In the genomic region with DNA sequence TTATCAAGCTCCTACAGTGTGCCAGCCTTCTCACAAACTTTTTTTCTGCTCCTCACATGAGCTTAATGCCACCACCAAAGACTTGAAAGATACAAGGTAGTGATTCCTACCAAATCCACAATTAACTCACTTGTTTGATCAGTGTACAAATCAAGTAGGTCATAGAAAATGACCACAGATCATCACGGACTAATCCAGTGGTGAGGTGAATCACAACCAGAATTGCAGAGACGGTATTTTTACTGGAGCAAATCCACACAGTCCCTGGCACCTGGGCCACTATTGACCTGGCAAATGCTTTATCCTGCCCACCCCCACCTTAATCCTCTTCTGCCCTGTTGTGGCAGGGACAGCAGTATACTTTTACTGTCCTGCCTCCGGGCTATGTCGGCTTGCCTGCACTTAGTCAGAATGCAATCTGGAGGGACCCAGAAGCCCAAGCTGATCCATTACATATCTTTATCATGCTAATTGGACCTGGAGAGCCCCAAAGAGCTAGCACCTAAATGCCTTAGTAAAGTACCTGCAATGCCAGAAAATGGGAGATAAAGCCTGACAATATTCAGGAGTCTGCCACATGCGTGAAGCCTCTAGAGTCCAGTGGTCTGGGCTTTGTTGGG, we compare ENCODE assay signal across 13 cellular contexts.
A peak's percentile ranks its signal among the peaks of the same experiment; 100 is the strongest.
DNase-seq lines count a peak whose midpoint lies in the region; ATAC-seq, FAIRE-seq and TF ChIP-seq lines count a peak whose summit lies in the region.
"Had no signal": no experiment of that assay in that cellular context is flagged by ENCODE, and none has a peak within 500 bp of the region (broad histone marks: within the 10 kb centered on the region; RNA-seq: fewer than 3 reads in every experiment).

No MANE protein-coding gene starts in this region.

- H3K4me1 ChIP-seq in HUES64 (ENCODE audit: insufficient read depth, low read length) (peaks cover 13% of the 10 kb centered on the region; the same call in 1 of the 2 replicates), HepG2 (ENCODE audit: insufficient read depth, low read length) (peaks cover 13% of the 10 kb centered on the region)
- H3K4me1 ChIP-seq: tibial artery had no signal

- TF ChIP-seq POLR2A in HepG2 (IDR thresholded peaks at IDR 0.05; ENCODE audit: insufficient read depth in 1 of 2, low read depth in 2 of 2, low read length in 2 of 2) = no peak

- H3K4me2 ChIP-seq in HepG2 (ENCODE audit: low read depth, low read length) = no peak overlapping the region

- H3K36me3 ChIP-seq in GM06990 (ENCODE audit: control insufficient read depth, insufficient read depth, low read length) (no peaks in the 10 kb centered on the region), HUES64 (ENCODE audit: insufficient read depth, low read length) (no peaks in the 10 kb centered on the region), HepG2 (replicated peaks in 1 of 2; ENCODE audit: control insufficient read depth in 1 of 2, insufficient read depth in 2 of 2, low read length in 2 of 2) (no peaks in the 10 kb centered on the region; a peak in 1 of 5 replicates)
- H3K36me3 ChIP-seq: tibial artery had no signal

- no peak overlapping the region for H2AFZ ChIP-seq in HepG2 (ENCODE audit: low read length)

- H3K27ac ChIP-seq in HUES64 (ENCODE audit: low read depth, low read length) (peak overlapping the region; percentile 68; the same call in 1 of the 2 replicates), HepG2 (ENCODE audit: extremely low read length, insufficient read depth, low read length) (no peak overlapping the region)
- H3K27ac ChIP-seq: tibial artery had no signal

- peaks cover 36% of the 10 kb centered on the region for H3K9me3 Mint-ChIP-seq in nephron progenitor cell

- whole genome bisulfite sequencing in HUES64 = 64% methylated on average over 5 of the region's 5 CpGs
- 49% methylated on average over 5 of the region's 5 CpGs for WGBS in HepG2 (ENCODE audit: low lambda C conversion rate)

- H3K9ac ChIP-seq in HUES64 (ENCODE audit: low read depth, low read length) (no peak overlapping the region), HepG2 (ENCODE audit: insufficient read depth, low read depth, low read length) (no peak overlapping the region)

- FAIRE-seq in HepG2 (lab: Jason Lieb, UNC) = no peak
- FAIRE-seq: TTC549 had no signal

- H3K4me3 ChIP-seq in GM06990 (replicated peaks; ENCODE audit: low read depth, low read length) (peak overlapping the region; percentile 5; the same call in 1 of the 2 replicates), HUES64 (ENCODE audit: low read length) (no peak overlapping the region), HepG2 (replicated peaks in 1 of 3; ENCODE audit: insufficient read depth in 1 of 3, low read depth in 2 of 3, low read length in 3 of 3) (no peak overlapping the region)
- H3K4me3 ChIP-seq: tibial artery had no signal

- peaks cover 38% of the 10 kb centered on the region for H3K9me3 ChIP-seq in HUES64 (ENCODE audit: insufficient read depth, low read depth, low read length)
- H3K9me3 ChIP-seq in HepG2 (ENCODE audit: low read length) = no peaks in the 10 kb centered on the region; the same call in 1 of the 2 replicates
- H3K9me3 ChIP-seq: tibial artery had no signal

- H4K20me1 ChIP-seq in HepG2 (ENCODE audit: insufficient read depth, low read length) = no peaks in the 10 kb centered on the region

- no peak overlapping the region for H3K4me3 Mint-ChIP-seq in nephron progenitor cell

- BruUV-seq in HepG2 (replicated peaks; lab: Mats Ljungman, UMichigan) = no TSS peak

- H3K36me3 Mint-ChIP-seq in nephron progenitor cell (ENCODE audit: low read depth) = peaks cover 12% of the 10 kb centered on the region

- ATAC-seq in HepG2 = no peak

- no peaks in the 10 kb centered on the region for H3K79me2 ChIP-seq in HepG2 (ENCODE audit: insufficient read depth, low read length)

- in situ Hi-C loops in HepG2 (cut with HindIII; ENCODE audit: extremely low pct_ligation_motif_present, low pct_unique_long_range_greater_than_20kb) = loop anchor here (5.0 kb wide), 1 partner anchor 83 kb away; a partner anchor contains a TSS

- peak overlapping the region; percentile 52 for H3K27ac Mint-ChIP-seq in nephron progenitor cell

- no peaks in the 10 kb centered on the region for H3K27me3 Mint-ChIP-seq in nephron progenitor cell (ENCODE audit: low read depth, poor library complexity)

- TF ChIP-seq RAD21 in HepG2 (CRISPR knock-in tag; IDR thresholded peaks at IDR 0.05) = no peak

- no peaks in the 10 kb centered on the region for H3K27me3 ChIP-seq in GM06990 (replicated peaks; ENCODE audit: control insufficient read depth, insufficient read depth, low read length)
- H3K27me3 ChIP-seq in HUES64 (ENCODE audit: insufficient read depth, low read length) = no peaks in the 10 kb centered on the region
- H3K27me3 ChIP-seq in HepG2 (ENCODE audit: control insufficient read depth in 1 of 2, insufficient read depth in 2 of 2, low read length in 2 of 2) = no peaks in the 10 kb centered on the region
- H3K27me3 ChIP-seq: tibial artery had no signal

- TF ChIP-seq EP300 in HepG2 (IDR thresholded peaks at IDR 0.05; ENCODE audit: low read depth in 2 of 2, low read length in 2 of 2) = no peak
- TF ChIP-seq EP300 in HepG2 (CRISPR knock-in tag; IDR thresholded peaks at IDR 0.05; ENCODE audit: borderline replicate concordance) = no peak

- POLR2A ChIA-PET in HepG2 (lab: Yijun Ruan, JAX) = interaction anchor here (4.7 kb wide), 1 partner anchor 84 kb away, joined by 22 read pairs; a partner anchor contains a TSS

- intact Hi-C loops in HepG2 (cut with micrococcal nuclease; ENCODE audit: unreplicated experiment) = no loop called here

- TF ChIP-seq CTCF in GM06990 (IDR thresholded peaks at IDR 0.05; ENCODE audit: insufficient read depth, low read length, poor library complexity, severe bottlenecking) = no peak
- no peak for TF ChIP-seq CTCF in nephron progenitor cell (IDR thresholded peaks at IDR 0.05)
- no peak for TF ChIP-seq CTCF in HepG2 (CRISPR knock-in tag; IDR thresholded peaks at IDR 0.05)

- DNase-seq in GM06990 (ENCODE audit: extremely low read depth, insufficient read length) (no peak), amniotic epithelial cell (ENCODE audit: low read depth) (peak; percentile 61), nephron progenitor cell (no peak), NCI-H2196 (lab: John Stamatoyannopoulos, UW; ENCODE audit: unreplicated experiment) (no peak), HepG2 (ENCODE audit: low spot score) (no peak), HuH-7 (ENCODE audit: low spot score) (no peak)
- DNase-seq: activated CD8-positive, alpha-beta memory T cell treated with anti-CD3 and anti-CD28 coated beads, Interleukin-2, amount 50 U/mL, for 4 hours; anterior cingulate cortex; glutamatergic neuron; Right ventricle myocardium superior; tibial artery had no signal

- CTCF ChIA-PET in HepG2 (lab: Yijun Ruan, JAX; ENCODE audit: low intra/inter-chr PET ratio, low total read pairs) = interaction anchor here (3.1 kb wide), 1 partner anchor 89 kb away, joined by 17 read pairs; no protein-coding TSS in a partner anchor

- peaks cover 24% of the 10 kb centered on the region for H3K4me1 Mint-ChIP-seq in nephron progenitor cell

TF ChIP-seq in HepG2, 621 proteins besides CTCF, POLR2A, EP300 and RAD21:
- TF ChIP-seq KLF13 (CRISPR knock-in tag; IDR thresholded peaks at IDR 0.05) (no peak), ZNF891 (CRISPR knock-in tag; IDR thresholded peaks at IDR 0.05) (no peak)
